In the genomic region with DNA sequence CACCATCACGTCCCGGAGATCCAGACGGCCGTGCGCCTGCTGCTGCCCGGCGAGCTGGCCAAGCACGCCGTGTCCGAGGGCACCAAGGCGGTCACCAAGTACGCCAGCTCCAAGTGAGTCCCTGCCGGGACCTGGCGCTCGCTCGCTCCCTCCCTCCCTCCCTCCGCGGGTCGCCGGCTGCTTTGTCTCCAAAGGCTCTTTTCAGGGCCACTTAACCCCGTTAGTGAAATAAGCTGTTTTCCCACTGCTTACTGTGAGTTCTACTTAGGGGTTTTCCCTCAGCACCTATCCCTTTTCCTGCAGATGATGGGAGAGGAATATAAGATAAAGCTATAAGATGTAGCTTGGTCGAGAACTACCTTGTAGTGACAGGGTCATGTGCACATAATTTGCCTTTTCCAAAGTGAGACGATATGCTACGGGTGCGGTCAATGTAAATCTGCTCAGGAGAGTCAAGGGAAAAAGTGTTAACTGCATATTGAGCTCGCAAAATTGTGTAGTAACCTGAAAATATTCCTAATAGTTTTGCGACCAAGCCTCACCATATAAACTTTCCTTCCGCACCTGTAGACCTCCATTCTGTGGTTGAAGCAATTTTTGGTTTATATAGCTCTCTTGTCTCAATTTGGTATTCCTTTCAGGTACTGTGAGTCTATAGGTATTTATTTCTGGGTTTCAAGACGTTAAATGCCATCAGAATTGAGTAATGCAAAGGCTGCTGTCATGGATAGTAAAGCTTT, we compare ENCODE assay signal across 8 cellular contexts. TPM values are rescaled to one million over a fixed set of nuclear protein-coding genes. Genes with fewer than 3 reads are reported as not detected.
DNase-seq lines count a peak whose midpoint lies in the region; ATAC-seq and TF ChIP-seq lines count a peak whose summit lies in the region.

No MANE protein-coding gene starts in this region.

- H3K4me1 Mint-ChIP-seq in type B pancreatic cell (ENCODE audit: unreplicated experiment) = peaks cover 30% of the 10 kb centered on the region

- CTCF ChIA-PET in AG04450 (lab: Charles Lee) = interaction anchor here (0.9 to 1.2 kb wide), 2 partner anchors 44 to 99 kb away, joined by 3 to 4 read pairs; a partner anchor contains a TSS

- peaks cover 14% of the 10 kb centered on the region for H3K36me3 Mint-ChIP-seq in type B pancreatic cell

- H4K20me1 ChIP-seq in KMS-11 (ENCODE audit: insufficient read depth) = no peaks in the 10 kb centered on the region

- ATAC-seq in lower lobe of right lung (peak in 1 of 2 donors; percentile 0), GM18498 (IDR thresholded peaks at IDR 0.05; ENCODE audit: unreplicated experiment) (no peak), GM19035 (IDR thresholded peaks at IDR 0.05; ENCODE audit: unreplicated experiment) (no peak)

- H3K4me3 ChIP-seq in AG04450 (ENCODE audit: low read depth, low read length) = peak overlapping the region; percentile 69
- H3K4me3 ChIP-seq in KMS-11 (IDR thresholded peaks at IDR 0.05; ENCODE audit: insufficient read depth, low read depth, low read length) = peak overlapping the region; percentile 88
- H3K4me3 ChIP-seq in breast epithelium = peak overlapping the region; percentile 46 to 67 (median 58)
- H3K4me3 ChIP-seq in lower lobe of right lung = peak overlapping the region; percentile 53

- 0 out of 2 replicates have a peak, but pooled peaks cover 3% of the 10 kb centered on the region for H3K36me3 ChIP-seq in KMS-11 (ENCODE audit: insufficient read depth)
- no peaks in the 10 kb centered on the region for H3K36me3 ChIP-seq in breast epithelium
- H3K36me3 ChIP-seq in lower lobe of right lung = peaks cover 5% of the 10 kb centered on the region

- H3K9ac ChIP-seq in KMS-11 = peak overlapping the region; percentile 83

- peak overlapping the region; percentile 86 for H3K4me2 ChIP-seq in KMS-11

- H3K27me3 ChIP-seq in AG04450 (ENCODE audit: control insufficient read depth, insufficient read depth, low read length) (no peaks in the 10 kb centered on the region), KMS-11 (ENCODE audit: insufficient read depth, low read depth) (no peaks in the 10 kb centered on the region), breast epithelium (no peaks in the 10 kb centered on the region), lower lobe of right lung (ENCODE audit: low read depth) (no peaks in the 10 kb centered on the region)

- peaks cover 53% of the 10 kb centered on the region for H3K79me2 ChIP-seq in KMS-11 (ENCODE audit: insufficient read depth, low read depth)

- intact Hi-C loops in breast epithelium (cut with DNase I; ENCODE audit: low total_unique reads) = no loop called here
- intact Hi-C loops in lower lobe of right lung (cut with DNase I) = no loop called here

- no peak overlapping the region for H2AFZ ChIP-seq in KMS-11 (ENCODE audit: low read depth)

- peaks cover 45% of the 10 kb centered on the region for H3K4me1 ChIP-seq in KMS-11 (ENCODE audit: low read depth, poor library complexity, severe bottlenecking)
- peaks cover 0 to 5% of the 10 kb centered on the region in 2 donors for H3K4me1 ChIP-seq in breast epithelium
- peaks cover 25% of the 10 kb centered on the region for H3K4me1 ChIP-seq in lower lobe of right lung

- no peaks in the 10 kb centered on the region for H3K9me3 ChIP-seq in AG04450 (ENCODE audit: control insufficient read depth, insufficient read depth, low read length)
- H3K9me3 ChIP-seq in breast epithelium = no peaks in the 10 kb centered on the region
- H3K9me3 ChIP-seq in lower lobe of right lung = no peaks in the 10 kb centered on the region

- H3K9me3 Mint-ChIP-seq in type B pancreatic cell = no peaks in the 10 kb centered on the region

- peak overlapping the region; percentile 91 for H3K4me3 Mint-ChIP-seq in type B pancreatic cell

- peak overlapping the region; percentile 90 for H3K27ac Mint-ChIP-seq in type B pancreatic cell

- POLR2A ChIA-PET in AG04450 (lab: Yijun Ruan, JAX) = interaction anchor here (3.1 kb wide), 1 partner anchor 43 kb away, joined by 38 read pairs; a partner anchor contains a TSS

- DNase-seq in AG04450 (ENCODE audit: low read depth, low spot score) = no peak
- no peak for DNase-seq in breast epithelium (ENCODE audit: low spot score in 2 of 2)
- no peak for DNase-seq in lower lobe of right lung
- DNase-seq in type B pancreatic cell (ENCODE audit: extremely low spot score, unreplicated experiment) = no peak
- DNase-seq in putamen (ENCODE audit: low spot score) = no peak

- no peak for TF ChIP-seq POLR2A in breast epithelium (IDR thresholded peaks at IDR 0.05)

- TF ChIP-seq CTCF in AG04450 (IDR thresholded peaks at IDR 0.05; ENCODE audit: low read depth, low read length) = no peak
- TF ChIP-seq CTCF in KMS-11 (conservative IDR thresholded peaks at IDR 0.05; ENCODE audit: low read depth, low read length) = no peak
- no peak for TF ChIP-seq CTCF in breast epithelium (IDR thresholded peaks at IDR 0.05)
- TF ChIP-seq CTCF in lower lobe of right lung (IDR thresholded peaks at IDR 0.05) = no peak
- TF ChIP-seq CTCF in type B pancreatic cell (conservative IDR thresholded peaks at IDR 0.05) = no peak

- H3K27ac ChIP-seq in AG04450 (ENCODE audit: low read depth, low read length) = peak overlapping the region; percentile 42
- peak overlapping the region; percentile 71 for H3K27ac ChIP-seq in KMS-11
- H3K27ac ChIP-seq in breast epithelium = peak overlapping the region; percentile 75 to 80
- peak overlapping the region; percentile 83 for H3K27ac ChIP-seq in lower lobe of right lung

- no peaks in the 10 kb centered on the region for H3K27me3 Mint-ChIP-seq in type B pancreatic cell

RNA-seq across cellular contexts. Expression of a gene that starts 55.9 kb away (rescaled TPM):
- 10.1 and 11.8 TPM in 2 replicates for polyA plus RNA-seq in AG04450 (2011; rRNA removed)
- 0.69 and 1.5 TPM in 2 replicates for polyA minus RNA-seq in AG04450 (2011; rRNA and poly(A)+ RNA removed)
- total RNA-seq in breast epithelium = 10 to 100 TPM; 29.5 to 34.0 (median 33.4) TPM
- 11.5 TPM for total RNA-seq in lower lobe of right lung
- total RNA-seq in type B pancreatic cell (ENCODE audit: low replicate concordance) = 15.6 and 20.1 TPM in 2 replicates
